Comparison of ENCODE assay signal across 8 cellular contexts in genomic region chr9:4117835-4118610, GRCh38.
A peak's percentile ranks its signal among the peaks of the same experiment; 100 is the strongest.
DNase-seq lines count a peak whose midpoint lies in the region; ATAC-seq and TF ChIP-seq lines count a peak whose summit lies in the region.

No MANE protein-coding gene starts in this region.

- H3K4me3 ChIP-seq in Panc1 (ENCODE audit: low read depth in 2 of 2, low read length in 2 of 2) (no peak overlapping the region), mesendoderm (ENCODE audit: low read length) (no peak overlapping the region)

- H3K79me2 ChIP-seq in mesendoderm (ENCODE audit: control insufficient read depth, insufficient read depth, low read length), result no peaks in the 10 kb centered on the region

- WGBS in mesendoderm (ENCODE audit: extremely low coverage, insufficient coverage, low lambda C conversion rate), result no CpG with 5 or more reads among the region's 67 CpGs

- no peak overlapping the region for H3K18ac ChIP-seq in mesendoderm (ENCODE audit: low read length)

- no peaks in the 10 kb centered on the region for H3K9me3 ChIP-seq in Panc1 (ENCODE audit: control insufficient read depth, insufficient read depth, low read depth, low read length)

- no peak overlapping the region for H3K27ac ChIP-seq in Panc1 (ENCODE audit: low read length)
- H3K27ac ChIP-seq in mesendoderm (ENCODE audit: low read depth, low read length), result no peak overlapping the region

- H2BK120ac ChIP-seq in mesendoderm (ENCODE audit: low read depth, low read length), result no peak overlapping the region

- H3K4me3 Mint-ChIP-seq in activated naive CD8-positive, alpha-beta T cell treated with anti-CD3 and anti-CD28 coated beads, Interleukin-2, amount 50 U/mL, for 24 hours, result no peak overlapping the region

- in situ Hi-C loops in Panc1 (cut with HindIII; ENCODE audit: low pct_unique_long_range_greater_than_20kb, low sequenced_read_pairs), result no loop called here

- POLR2A ChIA-PET in Panc1 (lab: Charles Lee), result interaction anchor here (0.7 kb wide), 1 partner anchor 8 kb away, joined by 4 read pairs; no protein-coding TSS in a partner anchor

- ATAC-seq in Panc1, result no peak
- no peak for ATAC-seq in activated naive CD8-positive, alpha-beta T cell treated with anti-CD3 and anti-CD28 coated beads, Interleukin-2, amount 50 U/mL, for 24 hours

- H3K79me1 ChIP-seq in mesendoderm (ENCODE audit: low read length), result no peaks in the 10 kb centered on the region

- no peak overlapping the region for H3K23ac ChIP-seq in mesendoderm (ENCODE audit: low read length)

- H3K4me1 Mint-ChIP-seq in activated naive CD8-positive, alpha-beta T cell treated with anti-CD3 and anti-CD28 coated beads, Interleukin-2, amount 50 U/mL, for 24 hours, result no peaks in the 10 kb centered on the region

- H3K27me3 Mint-ChIP-seq in activated naive CD8-positive, alpha-beta T cell treated with anti-CD3 and anti-CD28 coated beads, Interleukin-2, amount 50 U/mL, for 24 hours, result no peaks in the 10 kb centered on the region

- no TSS peak for BruUV-seq in Panc1 (replicated peaks; lab: Mats Ljungman, UMichigan)

- DNase-seq in DMS53 (lab: John Stamatoyannopoulos, UW) (peak; percentile 1), DMS53 treated with DMSO at 0.1 percent for 48 hours (lab: John Stamatoyannopoulos, UW; ENCODE audit: unreplicated experiment) (no peak), Panc1 (ENCODE audit: low read depth, low spot score) (no peak), mesendoderm (peak; percentile 37), C1 segment of cervical spinal cord (lab: John Stamatoyannopoulos, UW) (no peak), NCI-H1105 treated with DMSO at 0.1 percent for 48 hours (lab: John Stamatoyannopoulos, UW) (no peak), inferior parietal cortex (ENCODE audit: extremely low spot score) (no peak)
- peak; percentile 43 for DNase-seq in activated naive CD8-positive, alpha-beta T cell treated with anti-CD3 and anti-CD28 coated beads, Interleukin-2, amount 50 U/mL, for 24 hours

- no peak overlapping the region for H2BK15ac ChIP-seq in mesendoderm (replicated peaks; ENCODE audit: low read depth)

- intact Hi-C loops in Panc1 (cut with micrococcal nuclease; ENCODE audit: unreplicated experiment), result no loop called here

- H4K5ac ChIP-seq in mesendoderm (ENCODE audit: low read length), result no peak overlapping the region

- H3K4me1 ChIP-seq in Panc1 (ENCODE audit: control insufficient read depth, insufficient read depth, low read length) (no peaks in the 10 kb centered on the region), mesendoderm (ENCODE audit: control insufficient read depth, low read depth, low read length) (no peaks in the 10 kb centered on the region)

- no peak overlapping the region for H4K8ac ChIP-seq in mesendoderm (ENCODE audit: low read depth, low read length)

- no peak overlapping the region for H2AK5ac ChIP-seq in mesendoderm (ENCODE audit: low read length)

- H3K36me3 ChIP-seq in Panc1 (ENCODE audit: control insufficient read depth, insufficient read depth, low read length) (no peaks in the 10 kb centered on the region), mesendoderm (ENCODE audit: control insufficient read depth, insufficient read depth, low read length) (no peaks in the 10 kb centered on the region)

- H3K9ac ChIP-seq in mesendoderm (ENCODE audit: low read length), result no peak overlapping the region

- CTCF ChIA-PET in Panc1 (lab: Charles Lee), result no interaction called here

- H3K4ac ChIP-seq in mesendoderm (ENCODE audit: low read depth, low read length), result no peak overlapping the region

- H2BK5ac ChIP-seq in mesendoderm (ENCODE audit: low read length), result no peak overlapping the region

- H3K27ac Mint-ChIP-seq in activated naive CD8-positive, alpha-beta T cell treated with anti-CD3 and anti-CD28 coated beads, Interleukin-2, amount 50 U/mL, for 24 hours, result no peak overlapping the region

- no peak overlapping the region for H3K56ac ChIP-seq in mesendoderm (ENCODE audit: low read length)

- H3K36me3 Mint-ChIP-seq in activated naive CD8-positive, alpha-beta T cell treated with anti-CD3 and anti-CD28 coated beads, Interleukin-2, amount 50 U/mL, for 24 hours (ENCODE audit: low read depth), result no peaks in the 10 kb centered on the region

- H3K27me3 ChIP-seq in Panc1 (ENCODE audit: control insufficient read depth, insufficient read depth, low read length) (no peaks in the 10 kb centered on the region), mesendoderm (ENCODE audit: insufficient read depth, low read length, poor library complexity) (no peaks in the 10 kb centered on the region)

- peak; percentile 29; the same call in 1 of the 2 replicates for TF ChIP-seq CTCF in Panc1 (IDR thresholded peaks at IDR 0.05)

- no peak overlapping the region for H3K4me2 ChIP-seq in mesendoderm (ENCODE audit: low read length)

- H3K9me3 Mint-ChIP-seq in activated naive CD8-positive, alpha-beta T cell treated with anti-CD3 and anti-CD28 coated beads, Interleukin-2, amount 50 U/mL, for 24 hours, result no peaks in the 10 kb centered on the region

Comparison
In these comparisons a context has a peak if more than half of its experiments do, and no peak if none do; other contexts are left out.
1. DNase-seq: peak in DMS53 (single experiment), activated naive CD8-positive, alpha-beta T cell treated with anti-CD3 and anti-CD28 coated beads, Interleukin-2, amount 50 U/mL, for 24 hours (single experiment) and mesendoderm (single experiment); none in DMS53 treated with DMSO at 0.1 percent for 48 hours (single experiment), Panc1 (single experiment), C1 segment of cervical spinal cord (0 of 14), NCI-H1105 treated with DMSO at 0.1 percent for 48 hours (single experiment) and inferior parietal cortex (single experiment).